In the genomic region with DNA sequence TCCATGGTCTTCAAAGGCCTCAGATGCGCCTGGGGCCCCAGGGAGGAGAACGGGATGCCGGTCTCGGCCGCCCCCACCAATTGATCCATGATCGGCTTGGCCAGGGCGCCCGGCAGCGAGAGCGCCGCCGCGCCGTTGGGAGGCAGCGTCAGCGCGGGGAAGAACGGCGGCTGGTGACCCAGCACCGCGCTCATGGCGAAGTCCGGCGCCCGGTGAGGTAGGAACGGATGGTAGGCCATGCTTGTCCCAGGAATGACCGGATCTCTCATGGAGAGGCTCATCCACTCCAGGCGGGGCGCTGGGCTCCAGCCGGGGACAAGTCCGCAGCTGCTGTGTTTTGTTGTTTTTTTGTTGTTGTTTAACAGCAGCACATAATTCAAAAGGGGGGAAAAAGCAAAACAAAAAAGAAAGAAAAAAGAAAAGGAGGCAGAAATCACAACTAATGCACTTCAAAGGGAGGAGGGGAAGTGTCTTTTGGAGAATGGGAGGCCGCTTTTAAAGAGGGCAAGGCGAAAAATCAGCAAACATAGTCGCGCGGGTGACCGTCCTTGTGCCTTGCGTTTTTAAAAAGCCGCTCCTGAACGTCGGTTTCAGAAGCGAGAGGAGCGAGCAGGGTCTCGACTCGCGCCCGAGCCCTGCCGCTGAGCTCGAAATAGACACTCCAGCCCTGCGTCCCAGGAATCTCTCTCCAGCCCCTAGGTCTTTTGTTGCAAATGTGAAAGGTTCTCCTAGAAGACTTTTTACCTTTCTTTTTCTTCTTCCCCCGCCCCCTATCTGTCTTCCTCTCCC, we compare ENCODE assay signal across 8 cellular contexts. TPM values are rescaled to one million over a fixed set of nuclear protein-coding genes. Genes with fewer than 3 reads are reported as not detected.
A peak's percentile ranks its signal among the peaks of the same experiment; 100 is the strongest.
DNase-seq lines count a peak whose midpoint lies in the region; ATAC-seq and TF ChIP-seq lines count a peak whose summit lies in the region.

No MANE protein-coding gene starts in this region.

- DNase-seq in activated naive CD4-positive, alpha-beta T cell treated with anti-CD3 and anti-CD28 coated beads, Interleukin-2, amount 10 ng/mL, durations not matched to agents 7 days and 5 days: no peak
- DNase-seq in activated naive CD4-positive, alpha-beta T cell treated with anti-CD3 and anti-CD28 coated beads, Interleukin-2, amount 50 U/mL, for 16 hours: no peak
- no peak for DNase-seq in astrocyte of the cerebellum (ENCODE audit: low read depth)
- DNase-seq in kidney tubule cell (ENCODE audit: low spot score): peak; percentile 43
- DNase-seq in suprapubic skin (ENCODE audit: low spot score in 2 of 2): no peak
- DNase-seq in superior temporal gyrus (ENCODE audit: extremely low spot score): no peak

- peak overlapping the region; percentile 94 for H3K27ac ChIP-seq in suprapubic skin

- H3K36me3 Mint-ChIP-seq in activated naive CD4-positive, alpha-beta T cell treated with anti-CD3 and anti-CD28 coated beads, Interleukin-2, amount 10 ng/mL, durations not matched to agents 7 days and 5 days: peaks cover 20% of the 10 kb centered on the region

- H3K4me1 ChIP-seq in suprapubic skin: peaks cover 37% of the 10 kb centered on the region

- under 1% methylated on average over 48 of the region's 51 CpGs for WGBS in suprapubic skin

- in situ Hi-C loops in astrocyte of the cerebellum (cut with HindIII; ENCODE audit: low sequenced_read_pairs): loop anchor here (10.0 to 25.0 kb wide), 2 partner anchors 654 to 1272 kb away; no protein-coding TSS in a partner anchor

- TF ChIP-seq POLR2A in suprapubic skin (IDR thresholded peaks at IDR 0.05): no peak

- peaks cover 26% of the 10 kb centered on the region for H3K27me3 ChIP-seq in suprapubic skin

- no peak overlapping the region for H3K27ac Mint-ChIP-seq in activated naive CD4-positive, alpha-beta T cell treated with anti-CD3 and anti-CD28 coated beads, Interleukin-2, amount 10 ng/mL, durations not matched to agents 7 days and 5 days

- H3K9me3 ChIP-seq in suprapubic skin: no peaks in the 10 kb centered on the region

- TF ChIP-seq CTCF in astrocyte of the cerebellum (IDR thresholded peaks at IDR 0.05; ENCODE audit: low read depth, low read length, missing control alignments): no peak
- no peak for TF ChIP-seq CTCF in suprapubic skin (IDR thresholded peaks at IDR 0.05)

- no peak for ATAC-seq in GM18519 (IDR thresholded peaks at IDR 0.05; ENCODE audit: low FRiP score, unreplicated experiment)
- ATAC-seq in HG02973 (IDR thresholded peaks at IDR 0.05; ENCODE audit: unreplicated experiment): no peak

- CTCF ChIA-PET in activated naive CD4-positive, alpha-beta T cell treated with anti-CD3 and anti-CD28 coated beads, Interleukin-2, amount 10 ng/mL, durations not matched to agents 7 days and 5 days (lab: Charles Lee): no interaction called here

- TF ChIP-seq EP300 in suprapubic skin (IDR thresholded peaks at IDR 0.05): no peak

- peaks cover 93% of the 10 kb centered on the region for H3K27me3 Mint-ChIP-seq in activated naive CD4-positive, alpha-beta T cell treated with anti-CD3 and anti-CD28 coated beads, Interleukin-2, amount 10 ng/mL, durations not matched to agents 7 days and 5 days

- H3K36me3 ChIP-seq in suprapubic skin: peaks cover 3% of the 10 kb centered on the region

- H3K4me3 ChIP-seq in astrocyte of the cerebellum (ENCODE audit: low read depth, low read length) (peak overlapping the region; percentile 90), suprapubic skin (peak overlapping the region; percentile 72)

- peaks cover 19% of the 10 kb centered on the region for H3K4me1 Mint-ChIP-seq in activated naive CD4-positive, alpha-beta T cell treated with anti-CD3 and anti-CD28 coated beads, Interleukin-2, amount 10 ng/mL, durations not matched to agents 7 days and 5 days

- H3K4me3 Mint-ChIP-seq in activated naive CD4-positive, alpha-beta T cell treated with anti-CD3 and anti-CD28 coated beads, Interleukin-2, amount 10 ng/mL, durations not matched to agents 7 days and 5 days: peak overlapping the region; percentile 61

- H3K9me3 Mint-ChIP-seq in activated naive CD4-positive, alpha-beta T cell treated with anti-CD3 and anti-CD28 coated beads, Interleukin-2, amount 10 ng/mL, durations not matched to agents 7 days and 5 days: peaks cover 6% of the 10 kb centered on the region

RNA-seq across cellular contexts. Expression of a gene that starts 0.9 kb away (rescaled TPM):
- 10 to 100 TPM; 23.4 to 35.6 (median 28.7) TPM for total RNA-seq in suprapubic skin
